ENCODE assay signal across 14 cellular contexts in the genomic region with DNA sequence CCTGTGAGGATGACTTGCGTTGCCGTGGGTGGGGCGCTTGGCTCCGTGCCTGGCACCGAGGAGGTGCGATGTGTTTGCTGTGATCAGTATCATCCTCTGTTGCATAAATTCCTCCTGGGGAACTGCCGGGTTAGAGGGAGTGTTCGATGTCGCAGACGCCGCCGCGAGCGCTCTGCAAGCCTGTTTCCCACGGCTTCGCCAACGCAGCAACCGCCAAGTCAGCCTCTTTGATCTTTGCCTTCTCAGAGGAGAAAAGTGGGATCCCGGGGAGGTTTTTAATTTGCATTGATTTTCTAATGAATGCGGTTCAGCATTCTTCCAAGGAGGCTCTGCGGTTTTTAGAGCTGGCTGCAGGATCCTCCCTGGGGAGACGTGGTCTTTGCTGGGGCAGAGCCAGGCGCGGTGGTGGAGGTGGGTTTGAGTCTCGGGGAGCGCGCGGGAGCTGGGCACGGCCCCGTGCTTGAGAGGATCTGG. TPM values are rescaled to one million over a fixed set of nuclear protein-coding genes. Genes with fewer than 3 reads are reported as not detected.
DNase-seq lines count a peak whose midpoint lies in the region; ATAC-seq, FAIRE-seq and TF ChIP-seq lines count a peak whose summit lies in the region.
"Had no signal": no experiment of that assay in that cellular context is flagged by ENCODE, and none has a peak within 500 bp of the region (broad histone marks: within the 10 kb centered on the region; RNA-seq: fewer than 3 reads in every experiment).

No MANE protein-coding gene starts in this region.

- no peaks in the 10 kb centered on the region for H3K36me3 ChIP-seq in HUES6 (ENCODE audit: control insufficient read depth, insufficient read depth, low read length)
- no peaks in the 10 kb centered on the region for H3K36me3 ChIP-seq in lower lobe of right lung

- peaks cover 2% of the 10 kb centered on the region for H3K4me1 Mint-ChIP-seq in T-helper 17 cell

- H3K4me3 Mint-ChIP-seq in T-helper 17 cell, result peak overlapping the region; percentile 15
- H3K4me3 Mint-ChIP-seq: dendritic cell treated with granulocyte-macrophage colony-stimulating factor and Interleukin-4, amounts not matched to agents 40 ng/mL and 50 ng/mL, for 4 days had no signal

- no peak overlapping the region for H3K27ac Mint-ChIP-seq in T-helper 17 cell
- H3K27ac Mint-ChIP-seq: dendritic cell treated with granulocyte-macrophage colony-stimulating factor and Interleukin-4, amounts not matched to agents 40 ng/mL and 50 ng/mL, for 4 days; naive thymus-derived CD8-positive, alpha-beta T cell had no signal

- H3K27ac ChIP-seq in HUES6 (ENCODE audit: low read depth, low read length) (no peak overlapping the region), lower lobe of right lung (no peak overlapping the region)
- H3K27ac ChIP-seq: VCaP had no signal

- H3K27me3 Mint-ChIP-seq in T-helper 17 cell, result peaks cover 72% of the 10 kb centered on the region

- no peak for ATAC-seq in T-helper 17 cell
- ATAC-seq in lower lobe of right lung, result no peak

- no peak for TF ChIP-seq CTCF in lower lobe of right lung (IDR thresholded peaks at IDR 0.05)

- peak overlapping the region; percentile 35 for H3K9ac ChIP-seq in HUES6 (ENCODE audit: low read length)

- FAIRE-seq in frontal cortex (lab: Jason Lieb, UNC), result no peak

- peaks cover 55% of the 10 kb centered on the region for H3K27me3 ChIP-seq in HUES6 (ENCODE audit: control insufficient read depth, insufficient read depth, low read length)
- peaks cover 74% of the 10 kb centered on the region for H3K27me3 ChIP-seq in lower lobe of right lung (ENCODE audit: low read depth)

- H3K4me3 ChIP-seq in HUES6 (ENCODE audit: low read depth, low read length) (peak overlapping the region; percentile 31), lower lobe of right lung (no peak overlapping the region)

- H3K4me1 ChIP-seq in HUES6 (ENCODE audit: control insufficient read depth, insufficient read depth, low read length) (peaks cover 10% of the 10 kb centered on the region), lower lobe of right lung (no peaks in the 10 kb centered on the region)

- intact Hi-C loops in lower lobe of right lung (cut with DNase I), result no loop called here

- H3K9me3 ChIP-seq in HUES6 (ENCODE audit: control insufficient read depth, insufficient read depth, low read depth, low read length) (no peaks in the 10 kb centered on the region), T-helper 17 cell (ENCODE audit: control insufficient read depth, low read length, poor library complexity, severe bottlenecking) (no peaks in the 10 kb centered on the region), lower lobe of right lung (peaks cover 7% of the 10 kb centered on the region)

- H3K36me3 Mint-ChIP-seq in T-helper 17 cell (ENCODE audit: low read depth), result no peaks in the 10 kb centered on the region
- H3K36me3 Mint-ChIP-seq: naive thymus-derived CD8-positive, alpha-beta T cell had no signal

- peak; percentile 56 for DNase-seq in COLO829 (ENCODE audit: low spot score)
- no peak for DNase-seq in T-helper 17 cell
- DNase-seq in left kidney (ENCODE audit: low read depth, low spot score), result peak; percentile 53
- no peak for DNase-seq in GM19240 (ENCODE audit: insufficient read length, low spot score)
- DNase-seq in lower lobe of right lung, result no peak
- no peak for DNase-seq in activated naive CD4-positive, alpha-beta T cell treated with Interleukin-2 at 50 U/mL for 16 hours
- DNase-seq in frontal cortex (ENCODE audit: low spot score in 2 of 2), result no peak
- DNase-seq: activated effector memory CD4-positive, alpha-beta T cell treated with anti-CD3 and anti-CD28 coated beads, Interleukin-2, amount 50 U/mL, for 16 hours; substantia nigra had no signal

RNA-seq across cellular contexts. Expression of gene GPR32, which starts 7.6 kb away (rescaled TPM):
- total RNA-seq in T-helper 17 cell (not detected), lower lobe of right lung (not detected), frontal cortex (not detected)
- total RNA-seq: LHCN-M2; naive thymus-derived CD8-positive, alpha-beta T cell had no signal

RNA-seq across cellular contexts. Expression of gene ACP4, which starts 12.3 kb away (rescaled TPM):
- total RNA-seq in T-helper 17 cell (not detected), lower lobe of right lung (not detected), frontal cortex (not detected)
- total RNA-seq: LHCN-M2; naive thymus-derived CD8-positive, alpha-beta T cell had no signal

RNA-seq across cellular contexts. Expression of gene KLK1, which starts 45.7 kb away (rescaled TPM):
- total RNA-seq in T-helper 17 cell (not detected), lower lobe of right lung (1.9 TPM), frontal cortex (not detected)
- total RNA-seq: LHCN-M2; naive thymus-derived CD8-positive, alpha-beta T cell had no signal

RNA-seq across cellular contexts. Expression of gene CLEC11A, which starts 54.7 kb away (rescaled TPM):
- under 1 TPM in 1 of 2 donors, not detected in 1; 0.39 TPM for total RNA-seq in T-helper 17 cell
- 9.8 TPM for total RNA-seq in lower lobe of right lung
- total RNA-seq in frontal cortex, result 2.4 TPM

RNA-seq across cellular contexts. Expression of gene KLK15, which starts 55.5 kb away (rescaled TPM):
- total RNA-seq in T-helper 17 cell (not detected), lower lobe of right lung (not detected), frontal cortex (not detected)
- total RNA-seq: LHCN-M2; naive thymus-derived CD8-positive, alpha-beta T cell had no signal

Comparison
In these comparisons a context has a peak if more than half of its experiments do, and no peak if none do; other contexts are left out.
1. DNase-seq: peak in COLO829 (single experiment) and left kidney (single experiment); none in T-helper 17 cell (0 of 3), GM19240 (single experiment), lower lobe of right lung (single experiment), activated naive CD4-positive, alpha-beta T cell treated with Interleukin-2 at 50 U/mL for 16 hours (single experiment) and frontal cortex (0 of 2).